Comparison of ENCODE assay signal across 2 cellular contexts in the genomic region with DNA sequence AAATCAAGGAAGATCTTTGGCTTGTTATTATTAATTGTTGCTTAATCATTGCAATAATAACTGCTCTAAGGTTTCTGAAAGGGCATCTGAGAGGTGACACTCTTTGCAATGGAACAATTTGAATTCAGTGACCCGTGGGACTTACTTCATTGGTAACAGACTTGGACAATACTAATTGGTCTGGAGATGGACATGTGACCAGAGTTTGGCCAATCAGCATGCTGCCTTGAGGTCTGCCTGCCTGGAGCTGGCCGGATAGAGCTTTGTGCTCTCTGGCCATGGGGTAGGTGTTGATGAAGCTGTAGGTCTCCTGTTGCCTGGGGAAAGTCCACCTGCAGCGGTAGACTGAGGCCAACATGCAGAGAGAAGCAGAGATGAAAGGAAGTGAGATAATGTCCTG.
TF ChIP-seq lines count a peak whose summit lies in the region.

No MANE protein-coding gene starts in this region.

TF ChIP-seq in HCT116, 20 proteins besides CTCF, POLR2A, EP300 and RAD21 (continued from another document):
- TF ChIP-seq POLR2AphosphoS5 (IDR thresholded peaks at IDR 0.05; ENCODE audit: low read depth, low read length): no peak
- no peak for TF ChIP-seq SIN3A (IDR thresholded peaks at IDR 0.05; ENCODE audit: low read depth)
- TF ChIP-seq EGR1 (IDR thresholded peaks at IDR 0.05; ENCODE audit: low read depth): no peak
- TF ChIP-seq ATF3 (IDR thresholded peaks at IDR 0.05): no peak
- TF ChIP-seq EZH2 (IDR thresholded peaks at IDR 0.05): no peak
- no peak for TF ChIP-seq JUND (IDR thresholded peaks at IDR 0.05)
- TF ChIP-seq EZH2phosphoT487 (IDR thresholded peaks at IDR 0.05; ENCODE audit: borderline replicate concordance): no peak
- no peak for TF ChIP-seq CBX3 (IDR thresholded peaks at IDR 0.05; ENCODE audit: low read depth)

TF ChIP-seq in WTC11, 78 proteins besides CTCF, POLR2A, EP300 and RAD21:
- TF ChIP-seq, protein P1, sequence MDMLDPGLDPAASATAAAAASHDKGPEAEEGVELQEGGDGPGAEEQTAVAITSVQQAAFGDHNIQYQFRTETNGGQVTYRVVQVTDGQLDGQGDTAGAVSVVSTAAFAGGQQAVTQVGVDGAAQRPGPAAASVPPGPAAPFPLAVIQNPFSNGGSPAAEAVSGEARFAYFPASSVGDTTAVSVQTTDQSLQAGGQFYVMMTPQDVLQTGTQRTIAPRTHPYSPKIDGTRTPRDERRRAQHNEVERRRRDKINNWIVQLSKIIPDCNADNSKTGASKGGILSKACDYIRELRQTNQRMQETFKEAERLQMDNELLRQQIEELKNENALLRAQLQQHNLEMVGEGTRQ (CRISPR knock-in tag; IDR thresholded peaks at IDR 0.05): peak; percentile 53
- no peak for TF ChIP-seq ZNF671 (CRISPR knock-in tag; IDR thresholded peaks at IDR 0.05)
- TF ChIP-seq USF1 (CRISPR knock-in tag; IDR thresholded peaks at IDR 0.05): peak; percentile 63
- no peak for TF ChIP-seq E2F1 (CRISPR knock-in tag; IDR thresholded peaks at IDR 0.05)
- no peak for TF ChIP-seq ZNF416 (CRISPR knock-in tag; IDR thresholded peaks at IDR 0.05)
- no peak for TF ChIP-seq RELA (CRISPR knock-in tag; IDR thresholded peaks at IDR 0.05; ENCODE audit: borderline replicate concordance)
- no peak for TF ChIP-seq MLX (CRISPR knock-in tag; IDR thresholded peaks at IDR 0.05)
- TF ChIP-seq ATF3 (CRISPR knock-in tag; conservative IDR thresholded peaks at IDR 0.05): no peak
- no peak for TF ChIP-seq IRF2 (CRISPR knock-in tag; IDR thresholded peaks at IDR 0.05; ENCODE audit: borderline replicate concordance, low read depth)
- no peak for TF ChIP-seq ATF1 (CRISPR knock-in tag; IDR thresholded peaks at IDR 0.05)
- no peak for TF ChIP-seq E2F4 (CRISPR knock-in tag; IDR thresholded peaks at IDR 0.05; ENCODE audit: borderline replicate concordance, low read depth)
